In genomic region chr5:7320641-7321170, GRCh38 we compare ENCODE assay signal across 17 cellular contexts.
"Had no signal": no experiment of that assay in that cellular context is flagged by ENCODE, and none has a peak within 500 bp of the region (broad histone marks: within the 10 kb centered on the region; RNA-seq: fewer than 3 reads in every experiment).

No MANE protein-coding gene starts in this region.

- H3K27me3 ChIP-seq: tibial artery had no signal

- ATAC-seq: activated T-cell treated with anti-CD3 and anti-CD28 coated beads, Interleukin-2, amount 50 U/mL, for 72 hours; effector memory CD8-positive, alpha-beta T cell; esophagus mucosa; stimulated activated naive CD8-positive, alpha-beta T cell treated with anti-CD3 and anti-CD28 coated beads, Interleukin-15, Interleukin-2, amounts not matched to agents 100 U/mL and 50 U/mL, for 24 hours had no signal

- H3K27ac ChIP-seq: dorsolateral prefrontal cortex, heart left ventricle, tibial artery had no signal

- H3K27me3 Mint-ChIP-seq: activated CD4-positive, alpha-beta memory T cell treated with anti-CD3 and anti-CD28 coated beads, Interleukin-2, amount 10 ng/mL, durations not matched to agents 7 days and 5 days; activated CD4-positive, alpha-beta T cell treated with anti-CD3 and anti-CD28 coated beads, Interleukin-2, amount 10 ng/mL, durations not matched to agents 24 days and 14 days; effector memory CD8-positive, alpha-beta T cell; memory B cell had no signal

- H3K36me3 Mint-ChIP-seq: memory B cell had no signal

- H3K4me3 Mint-ChIP-seq: activated CD4-positive, alpha-beta memory T cell treated with anti-CD3 and anti-CD28 coated beads, Interleukin-2, amount 10 ng/mL, durations not matched to agents 7 days and 5 days; activated CD4-positive, alpha-beta T cell treated with anti-CD3 and anti-CD28 coated beads, Interleukin-2, amount 10 ng/mL, durations not matched to agents 24 days and 14 days; activated naive CD4-positive, alpha-beta T cell treated with anti-CD3 and anti-CD28 coated beads for 36 hours; activated T-cell treated with anti-CD3 and anti-CD28 coated beads, Interleukin-2, amount 50 U/mL, for 72 hours; effector memory CD8-positive, alpha-beta T cell; memory B cell had no signal

- H3K36me3 ChIP-seq: heart left ventricle, tibial artery had no signal

- H3K9me3 ChIP-seq: heart left ventricle, tibial artery had no signal

- DNase-seq: activated CD4-positive, alpha-beta memory T cell treated with anti-CD3 and anti-CD28 coated beads, Interleukin-2, amount 10 ng/mL, durations not matched to agents 7 days and 5 days; activated CD4-positive, alpha-beta T cell treated with anti-CD3 and anti-CD28 coated beads, Interleukin-2, amount 10 ng/mL, durations not matched to agents 24 days and 14 days; activated effector memory CD4-positive, alpha-beta T cell treated with Interleukin-2 at 50 U/mL for 16 hours; activated naive CD4-positive, alpha-beta T cell treated with anti-CD3 and anti-CD28 coated beads for 36 hours; activated T-cell treated with anti-CD3 and anti-CD28 coated beads, Interleukin-2, amount 50 U/mL, for 72 hours; central memory CD4-positive, alpha-beta T cell; dorsolateral prefrontal cortex; effector memory CD8-positive, alpha-beta T cell; heart left ventricle; posterior cingulate gyrus; stimulated activated CD4-positive, alpha-beta T cell treated with anti-CD3 and anti-CD28 coated beads, Interleukin-4, amount 100 ng/mL, for 1 hour; stimulated activated naive CD8-positive, alpha-beta T cell treated with anti-CD3 and anti-CD28 coated beads, Interleukin-15, Interleukin-2, amounts not matched to agents 100 U/mL and 50 U/mL, for 24 hours; tibial artery had no signal

- H3K4me1 Mint-ChIP-seq: activated CD4-positive, alpha-beta memory T cell treated with anti-CD3 and anti-CD28 coated beads, Interleukin-2, amount 10 ng/mL, durations not matched to agents 7 days and 5 days; activated CD4-positive, alpha-beta T cell treated with anti-CD3 and anti-CD28 coated beads, Interleukin-2, amount 10 ng/mL, durations not matched to agents 24 days and 14 days; memory B cell had no signal

- H3K4me1 ChIP-seq: tibial artery had no signal

- H3K4me3 ChIP-seq: dorsolateral prefrontal cortex, heart left ventricle, tibial artery had no signal

- H3K27ac Mint-ChIP-seq: activated CD4-positive, alpha-beta memory T cell treated with anti-CD3 and anti-CD28 coated beads, Interleukin-2, amount 10 ng/mL, durations not matched to agents 7 days and 5 days; activated CD4-positive, alpha-beta T cell treated with anti-CD3 and anti-CD28 coated beads, Interleukin-2, amount 10 ng/mL, durations not matched to agents 24 days and 14 days; activated naive CD4-positive, alpha-beta T cell treated with anti-CD3 and anti-CD28 coated beads for 36 hours; activated T-cell treated with anti-CD3 and anti-CD28 coated beads, Interleukin-2, amount 50 U/mL, for 72 hours; effector memory CD8-positive, alpha-beta T cell; memory B cell had no signal

- FAIRE-seq: endothelial cell of umbilical vein, islet of Langerhans had no signal

- H3K9me3 Mint-ChIP-seq: activated CD4-positive, alpha-beta memory T cell treated with anti-CD3 and anti-CD28 coated beads, Interleukin-2, amount 10 ng/mL, durations not matched to agents 7 days and 5 days; activated CD4-positive, alpha-beta T cell treated with anti-CD3 and anti-CD28 coated beads, Interleukin-2, amount 10 ng/mL, durations not matched to agents 24 days and 14 days; activated naive CD4-positive, alpha-beta T cell treated with anti-CD3 and anti-CD28 coated beads for 36 hours; activated T-cell treated with anti-CD3 and anti-CD28 coated beads, Interleukin-2, amount 50 U/mL, for 72 hours had no signal
